Comparison of ENCODE assay signal across 10 cellular contexts in the genomic region with DNA sequence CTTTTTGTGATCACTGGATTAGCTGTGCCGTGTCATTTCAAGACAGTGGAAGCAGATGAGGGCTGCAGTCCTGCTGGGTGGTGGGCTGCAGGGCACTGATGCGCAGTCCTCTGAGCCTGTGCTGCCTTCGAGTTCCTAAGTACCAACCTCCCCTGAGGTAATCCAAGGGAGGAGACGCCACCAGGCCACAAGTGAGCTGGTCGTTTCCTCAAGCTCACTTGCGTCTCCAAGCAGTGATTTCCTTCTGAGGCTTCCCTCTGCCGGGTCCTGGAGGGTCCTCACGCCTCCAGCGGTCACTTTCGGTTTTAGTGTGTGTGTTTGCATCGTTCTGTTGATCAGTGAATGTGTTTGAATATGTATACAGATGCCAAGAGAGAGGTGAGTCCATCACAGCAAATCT.
DNase-seq lines count a peak whose midpoint lies in the region; ATAC-seq and TF ChIP-seq lines count a peak whose summit lies in the region.
"Had no signal": no experiment of that assay in that cellular context is flagged by ENCODE, and none has a peak within 500 bp of the region (broad histone marks: within the 10 kb centered on the region; RNA-seq: fewer than 3 reads in every experiment).

No MANE protein-coding gene starts in this region.

- ATAC-seq in heart right ventricle: peak; percentile 32 to 70 (median 60)
- no peak for ATAC-seq in Right ventricle myocardium inferior
- ATAC-seq in HG03342 (IDR thresholded peaks at IDR 0.05; ENCODE audit: unreplicated experiment): peak; percentile 39
- no peak for ATAC-seq in GM19328 (IDR thresholded peaks at IDR 0.05; ENCODE audit: unreplicated experiment)

- H3K27me3 ChIP-seq in heart right ventricle (no peaks in the 10 kb centered on the region), fibroblast of lung (ENCODE audit: control insufficient read depth, insufficient read depth, low read length) (no peaks in the 10 kb centered on the region), ascending aorta (no peaks in the 10 kb centered on the region)

- WGBS in heart right ventricle, 2 donors: 47 to 65% methylated on average over 11 of the region's 11 CpGs

- H3K36me3 ChIP-seq in heart right ventricle (no peaks in the 10 kb centered on the region), fibroblast of lung (ENCODE audit: control insufficient read depth, insufficient read depth, low read length) (peaks cover 2% of the 10 kb centered on the region), ascending aorta (no peaks in the 10 kb centered on the region)

- intact Hi-C loops in heart right ventricle (cut with DNase I): loop anchor here in 2 of 10 donors (5.0 to 10.0 kb wide), 2 partner anchors 54 to 112 kb away; no protein-coding TSS in a partner anchor
- intact Hi-C loops in Right ventricle myocardium inferior (cut with DNase I): no loop called here
- intact Hi-C loops in ascending aorta (cut with DNase I): no loop called here

- H3K4me3 ChIP-seq in heart right ventricle (peak overlapping the region in 1 of 10 donors; percentile 19), fibroblast of lung (replicated peaks in 1 of 4; ENCODE audit: control extremely low read depth in 1 of 4, insufficient read depth in 1 of 4, low read depth in 3 of 4, low read length in 4 of 4) (no peak overlapping the region), ascending aorta (no peak overlapping the region)

- H3K4me2 ChIP-seq in fibroblast of lung (ENCODE audit: extremely low read depth, insufficient read depth, low read length): no peak overlapping the region

- TF ChIP-seq CTCF in heart right ventricle (IDR thresholded peaks at IDR 0.05) (peak in 5 of 9 donors; percentile 13 to 47 (median 36)), fibroblast of lung (conservative IDR thresholded peaks at IDR 0.05 in 1 of 2, IDR thresholded peaks at IDR 0.05 in 1 of 2; ENCODE audit: low read depth in 1 of 2, low read length in 2 of 2) (no peak), ascending aorta (IDR thresholded peaks at IDR 0.05) (no peak)

- peaks cover 100% of the 10 kb centered on the region for H3K79me2 ChIP-seq in fibroblast of lung (ENCODE audit: control insufficient read depth, insufficient read depth, low read length)

- H3K9me3 ChIP-seq in heart right ventricle: peaks cover 0 to 18% (median 0%) of the 10 kb centered on the region in 11 donors
- H3K9me3 ChIP-seq in fibroblast of lung (ENCODE audit: control insufficient read depth, insufficient read depth, low read depth, low read length): peaks cover 2% of the 10 kb centered on the region
- no peaks in the 10 kb centered on the region for H3K9me3 ChIP-seq in ascending aorta

- no peak overlapping the region for H3K9ac ChIP-seq in fibroblast of lung (ENCODE audit: insufficient read depth, low read length)

- H2AFZ ChIP-seq in fibroblast of lung (ENCODE audit: low read length): no peak overlapping the region

- H3K27ac ChIP-seq in heart right ventricle (peak overlapping the region in 5 of 10 donors; percentile 38 to 73 (median 65)), fibroblast of lung (ENCODE audit: insufficient read depth, low read length) (no peak overlapping the region), ascending aorta (peak overlapping the region in 1 of 2 donors; percentile 2)

- H4K20me1 ChIP-seq in fibroblast of lung (ENCODE audit: control insufficient read depth, extremely low read depth, insufficient read depth, low read length): peaks cover 2% of the 10 kb centered on the region

- H3K4me1 ChIP-seq in heart right ventricle (peaks cover 0 to 85% (median 54%) of the 10 kb centered on the region in 9 donors), fibroblast of lung (ENCODE audit: control insufficient read depth, extremely low read depth, insufficient read depth, low read length) (peaks cover 25% of the 10 kb centered on the region), ascending aorta (peaks cover 0 to 37% of the 10 kb centered on the region in 2 donors)

- DNase-seq in heart right ventricle (peak in 1 of 2 donors; percentile 46), Right ventricle myocardium inferior (ENCODE audit: missing footprints) (no peak), fibroblast of lung (ENCODE audit: low read depth in 2 of 2) (peak; percentile 32 to 47), hepatic stellate cell (ENCODE audit: low spot score) (no peak), ascending aorta (ENCODE audit: low spot score in 2 of 2) (no peak), T-helper 1 cell (no peak)
- DNase-seq: activated gamma-delta T cell; stimulated activated CD4-positive, alpha-beta T cell treated with anti-CD3 and anti-CD28 coated beads, Interleukin-15, amount 100 ng/mL, for 24 hours had no signal

Comparison
In these comparisons a context has a peak if more than half of its experiments do, and no peak if none do; other contexts are left out.
1. ATAC-seq: peak in heart right ventricle (8 of 8) and HG03342 (single experiment); none in Right ventricle myocardium inferior (single experiment) and GM19328 (single experiment).
2. DNase-seq: peak in fibroblast of lung (2 of 2); none in Right ventricle myocardium inferior (single experiment), hepatic stellate cell (single experiment), ascending aorta (0 of 2) and T-helper 1 cell (0 of 5).
3. CTCF ChIP-seq: peak in heart right ventricle (5 of 9); none in fibroblast of lung (0 of 2) and ascending aorta (0 of 3).